In the genomic region with DNA sequence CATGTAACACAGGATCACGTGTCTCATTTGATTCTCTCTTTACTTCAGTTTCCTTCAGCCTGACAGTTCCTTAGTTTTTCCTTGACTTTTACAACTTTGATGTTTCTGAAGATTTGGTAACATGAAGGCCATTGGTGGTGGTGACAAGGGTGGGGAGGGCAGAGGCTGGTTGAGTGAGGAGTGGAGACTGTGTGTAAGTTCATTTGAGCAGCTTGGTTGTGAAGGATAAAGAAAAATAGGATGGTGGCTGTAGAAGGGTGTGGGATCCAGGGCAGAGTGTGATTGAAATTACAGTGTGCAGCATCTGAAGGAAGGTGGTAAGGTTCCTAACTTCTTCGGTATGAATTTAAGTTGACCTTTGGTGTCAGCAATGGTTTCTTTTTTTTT, we compare ENCODE assay signal across 25 cellular contexts. TPM values are rescaled to one million over a fixed set of nuclear protein-coding genes. Genes with fewer than 3 reads are reported as not detected.
A peak's percentile ranks its signal among the peaks of the same experiment; 100 is the strongest.
DNase-seq lines count a peak whose midpoint lies in the region; ATAC-seq, FAIRE-seq and TF ChIP-seq lines count a peak whose summit lies in the region.
"Had no signal": no experiment of that assay in that cellular context is flagged by ENCODE, and none has a peak within 500 bp of the region (broad histone marks: within the 10 kb centered on the region; RNA-seq: fewer than 3 reads in every experiment).

No MANE protein-coding gene starts in this region.

- peaks cover 14% of the 10 kb centered on the region for H3K4me1 Mint-ChIP-seq in activated CD4-positive, alpha-beta memory T cell treated with anti-CD3 and anti-CD28 coated beads for 36 hours (ENCODE audit: low read depth)
- H3K4me1 Mint-ChIP-seq in activated CD4-positive, alpha-beta memory T cell treated with anti-CD3 and anti-CD28 coated beads, Interleukin-2, amount 10 ng/mL, durations not matched to agents 7 days and 5 days: peaks cover 21% of the 10 kb centered on the region
- H3K4me1 Mint-ChIP-seq in activated naive CD8-positive, alpha-beta T cell treated with anti-CD3 and anti-CD28 coated beads, Interleukin-2, amount 10 ng/mL, durations not matched to agents 7 days and 5 days: peaks cover 8% of the 10 kb centered on the region
- peaks cover 7 to 21% (median 15%) of the 10 kb centered on the region in 4 donors for H3K4me1 Mint-ChIP-seq in naive thymus-derived CD8-positive, alpha-beta T cell
- peaks cover 9% of the 10 kb centered on the region for H3K4me1 Mint-ChIP-seq in activated T-helper 17 cell treated with anti-CD3 and anti-CD28 coated beads, Interleukin-2, amount 50 U/mL, for 72 hours

- no peak overlapping the region for H3K4me3 Mint-ChIP-seq in activated CD4-positive, alpha-beta memory T cell treated with anti-CD3 and anti-CD28 coated beads for 36 hours
- H3K4me3 Mint-ChIP-seq in activated CD4-positive, alpha-beta memory T cell treated with anti-CD3 and anti-CD28 coated beads, Interleukin-2, amount 10 ng/mL, durations not matched to agents 7 days and 5 days: no peak overlapping the region
- H3K4me3 Mint-ChIP-seq in activated naive CD8-positive, alpha-beta T cell treated with anti-CD3 and anti-CD28 coated beads, Interleukin-2, amount 10 ng/mL, durations not matched to agents 7 days and 5 days: no peak overlapping the region
- peak overlapping the region in 1 of 10 donors; percentile 5 for H3K4me3 Mint-ChIP-seq in naive thymus-derived CD8-positive, alpha-beta T cell
- H3K4me3 Mint-ChIP-seq in activated T-helper 17 cell treated with anti-CD3 and anti-CD28 coated beads, Interleukin-2, amount 50 U/mL, for 72 hours: no peak overlapping the region
- H3K4me3 Mint-ChIP-seq: activated B cell treated with CpG ODN at 0.5 μM for 24 hours had no signal

- CTCF ChIA-PET in activated CD4-positive, alpha-beta memory T cell treated with anti-CD3 and anti-CD28 coated beads for 36 hours (lab: Charles Lee): interaction anchor here (1.7 kb wide), 1 partner anchor 116 kb away, joined by 6 read pairs; no protein-coding TSS in a partner anchor
- CTCF ChIA-PET in activated CD4-positive, alpha-beta memory T cell treated with anti-CD3 and anti-CD28 coated beads, Interleukin-2, amount 10 ng/mL, durations not matched to agents 7 days and 5 days (lab: Charles Lee): interaction anchor here (0.7 to 1.6 kb wide), 2 partner anchors 16 to 521 kb away, joined by 4 to 8 read pairs; no protein-coding TSS in a partner anchor

- no peak for FAIRE-seq in GM12891 (lab: Jason Lieb, UNC)
- FAIRE-seq: frontal cortex had no signal

- H3K27ac Mint-ChIP-seq in activated CD4-positive, alpha-beta memory T cell treated with anti-CD3 and anti-CD28 coated beads for 36 hours: peak overlapping the region; percentile 34
- H3K27ac Mint-ChIP-seq in activated CD4-positive, alpha-beta memory T cell treated with anti-CD3 and anti-CD28 coated beads, Interleukin-2, amount 10 ng/mL, durations not matched to agents 7 days and 5 days: no peak overlapping the region
- H3K27ac Mint-ChIP-seq in activated naive CD8-positive, alpha-beta T cell treated with anti-CD3 and anti-CD28 coated beads, Interleukin-2, amount 10 ng/mL, durations not matched to agents 7 days and 5 days: peak overlapping the region; percentile 46
- peak overlapping the region in 6 of 10 donors; percentile 55 to 82 (median 65) for H3K27ac Mint-ChIP-seq in naive thymus-derived CD8-positive, alpha-beta T cell
- no peak overlapping the region for H3K27ac Mint-ChIP-seq in activated T-helper 17 cell treated with anti-CD3 and anti-CD28 coated beads, Interleukin-2, amount 50 U/mL, for 72 hours
- H3K27ac Mint-ChIP-seq: activated B cell treated with CpG ODN at 0.5 μM for 24 hours had no signal

- no peak for DNase-seq in activated CD4-positive, alpha-beta memory T cell treated with anti-CD3 and anti-CD28 coated beads for 36 hours
- no peak for DNase-seq in activated CD4-positive, alpha-beta memory T cell treated with anti-CD3 and anti-CD28 coated beads, Interleukin-2, amount 10 ng/mL, durations not matched to agents 7 days and 5 days
- no peak for DNase-seq in GM12891 (ENCODE audit: insufficient read length, low spot score)
- no peak for DNase-seq in activated naive CD8-positive, alpha-beta T cell treated with anti-CD3 and anti-CD28 coated beads, Interleukin-2, amount 10 ng/mL, durations not matched to agents 7 days and 5 days
- DNase-seq in naive thymus-derived CD8-positive, alpha-beta T cell: no peak
- DNase-seq in stimulated activated CD4-positive, alpha-beta T cell treated with anti-CD3 and anti-CD28 coated beads, Interleukin-4, amount 100 ng/mL, for 1 hour: no peak
- DNase-seq: ACHN; activated B cell treated with CpG ODN at 0.5 μM for 24 hours; amniotic stem cell; colonic mucosa; esophagus squamous epithelium; Karpas-422; left lung; NCI-H2171 treated with DMSO at 0.1 percent for 48 hours; NCI-H526 treated with DMSO at 0.1 percent for 48 hours; ovary; RPMI8226; stimulated activated CD4-positive, alpha-beta T cell treated with anti-CD3 and anti-CD28 coated beads, Interleukin-4, amount 100 ng/mL, for 24 hours; stimulated activated naive CD4-positive, alpha-beta T cell; T1000; testis; uterus had no signal

- intact Hi-C loops in activated CD4-positive, alpha-beta memory T cell treated with anti-CD3 and anti-CD28 coated beads for 36 hours (cut with micrococcal nuclease): no loop called here

- no peaks in the 10 kb centered on the region for H3K9me3 Mint-ChIP-seq in activated CD4-positive, alpha-beta memory T cell treated with anti-CD3 and anti-CD28 coated beads for 36 hours
- no peaks in the 10 kb centered on the region for H3K9me3 Mint-ChIP-seq in activated CD4-positive, alpha-beta memory T cell treated with anti-CD3 and anti-CD28 coated beads, Interleukin-2, amount 10 ng/mL, durations not matched to agents 7 days and 5 days
- no peaks in the 10 kb centered on the region for H3K9me3 Mint-ChIP-seq in activated naive CD8-positive, alpha-beta T cell treated with anti-CD3 and anti-CD28 coated beads, Interleukin-2, amount 10 ng/mL, durations not matched to agents 7 days and 5 days
- H3K9me3 Mint-ChIP-seq in naive thymus-derived CD8-positive, alpha-beta T cell: no peaks in the 10 kb centered on the region
- no peaks in the 10 kb centered on the region for H3K9me3 Mint-ChIP-seq in activated T-helper 17 cell treated with anti-CD3 and anti-CD28 coated beads, Interleukin-2, amount 50 U/mL, for 72 hours
- H3K9me3 Mint-ChIP-seq: activated B cell treated with CpG ODN at 0.5 μM for 24 hours had no signal

- no peak for ATAC-seq in activated naive CD8-positive, alpha-beta T cell treated with anti-CD3 and anti-CD28 coated beads, Interleukin-2, amount 10 ng/mL, durations not matched to agents 7 days and 5 days (ENCODE audit: low read depth)
- ATAC-seq in naive thymus-derived CD8-positive, alpha-beta T cell: peak in 1 of 2 donors; percentile 34
- ATAC-seq in activated T-helper 17 cell treated with anti-CD3 and anti-CD28 coated beads, Interleukin-2, amount 50 U/mL, for 72 hours (replicated peaks): no peak
- ATAC-seq in HG03354 (IDR thresholded peaks at IDR 0.05; ENCODE audit: poor library complexity, severe bottlenecking, unreplicated experiment): no peak
- ATAC-seq: left lung had no signal

- peak; percentile 71; the same call in 1 of the 2 replicates for TF ChIP-seq POLR2A in GM12891 (IDR thresholded peaks at IDR 0.05; ENCODE audit: low read depth, low read length)

- H3K36me3 Mint-ChIP-seq in activated CD4-positive, alpha-beta memory T cell treated with anti-CD3 and anti-CD28 coated beads for 36 hours: peaks cover 31% of the 10 kb centered on the region
- H3K36me3 Mint-ChIP-seq in activated CD4-positive, alpha-beta memory T cell treated with anti-CD3 and anti-CD28 coated beads, Interleukin-2, amount 10 ng/mL, durations not matched to agents 7 days and 5 days (ENCODE audit: low read depth): peaks cover 74% of the 10 kb centered on the region
- H3K36me3 Mint-ChIP-seq in activated naive CD8-positive, alpha-beta T cell treated with anti-CD3 and anti-CD28 coated beads, Interleukin-2, amount 10 ng/mL, durations not matched to agents 7 days and 5 days: peaks cover 14% of the 10 kb centered on the region
- H3K36me3 Mint-ChIP-seq in naive thymus-derived CD8-positive, alpha-beta T cell: peaks cover 0 to 73% (median 9%) of the 10 kb centered on the region in 3 donors
- H3K36me3 Mint-ChIP-seq in activated T-helper 17 cell treated with anti-CD3 and anti-CD28 coated beads, Interleukin-2, amount 50 U/mL, for 72 hours (ENCODE audit: low read depth): peaks cover 87% of the 10 kb centered on the region

- POLR2A ChIA-PET in activated CD4-positive, alpha-beta memory T cell treated with anti-CD3 and anti-CD28 coated beads for 36 hours (lab: Charles Lee): no interaction called here
- POLR2A ChIA-PET in activated CD4-positive, alpha-beta memory T cell treated with anti-CD3 and anti-CD28 coated beads, Interleukin-2, amount 10 ng/mL, durations not matched to agents 7 days and 5 days (lab: Charles Lee): no interaction called here
- POLR2A ChIA-PET in activated naive CD8-positive, alpha-beta T cell treated with anti-CD3 and anti-CD28 coated beads, Interleukin-2, amount 10 ng/mL, durations not matched to agents 7 days and 5 days (lab: Charles Lee): no interaction called here
- POLR2A ChIA-PET in naive thymus-derived CD8-positive, alpha-beta T cell (lab: Charles Lee): no interaction called here

- H3K27me3 Mint-ChIP-seq in activated CD4-positive, alpha-beta memory T cell treated with anti-CD3 and anti-CD28 coated beads for 36 hours: no peaks in the 10 kb centered on the region
- H3K27me3 Mint-ChIP-seq in activated CD4-positive, alpha-beta memory T cell treated with anti-CD3 and anti-CD28 coated beads, Interleukin-2, amount 10 ng/mL, durations not matched to agents 7 days and 5 days: no peaks in the 10 kb centered on the region
- H3K27me3 Mint-ChIP-seq in activated naive CD8-positive, alpha-beta T cell treated with anti-CD3 and anti-CD28 coated beads, Interleukin-2, amount 10 ng/mL, durations not matched to agents 7 days and 5 days: no peaks in the 10 kb centered on the region
- no peaks in the 10 kb centered on the region for H3K27me3 Mint-ChIP-seq in naive thymus-derived CD8-positive, alpha-beta T cell
- no peaks in the 10 kb centered on the region for H3K27me3 Mint-ChIP-seq in activated T-helper 17 cell treated with anti-CD3 and anti-CD28 coated beads, Interleukin-2, amount 50 U/mL, for 72 hours
- H3K27me3 Mint-ChIP-seq: activated B cell treated with CpG ODN at 0.5 μM for 24 hours had no signal

TF ChIP-seq in GM12891, 5 proteins besides CTCF, POLR2A, EP300 and RAD21 (continues in another document):
- TF ChIP-seq POU2F2 (IDR thresholded peaks at IDR 0.05; ENCODE audit: low read depth, low read length): 0 out of 2 replicates have a peak, but pooled peaks have one; percentile 16

RNA-seq across cellular contexts. Expression of gene SUB1, which starts 20.4 kb away (rescaled TPM):
- total RNA-seq in activated CD4-positive, alpha-beta memory T cell treated with anti-CD3 and anti-CD28 coated beads for 36 hours: 100 to 1,000 TPM; 528 to 531 TPM
- 100 to 1,000 TPM; 603 to 618 TPM for total RNA-seq in activated CD4-positive, alpha-beta memory T cell treated with anti-CD3 and anti-CD28 coated beads, Interleukin-2, amount 10 ng/mL, durations not matched to agents 7 days and 5 days
- polyA plus RNA-seq in GM12891 (2012; ENCODE audit: low read depth, missing spikeins): 407 TPM
- total RNA-seq in activated naive CD8-positive, alpha-beta T cell treated with anti-CD3 and anti-CD28 coated beads, Interleukin-2, amount 10 ng/mL, durations not matched to agents 7 days and 5 days: 100 to 1,000 TPM; 290 to 294 TPM
- total RNA-seq in naive thymus-derived CD8-positive, alpha-beta T cell: 100 to 1,000 TPM; 194 to 218 TPM
- polyA plus RNA-seq in naive thymus-derived CD8-positive, alpha-beta T cell: 100 to 1,000 TPM; 391 to 592 (median 485) TPM
- total RNA-seq in activated T-helper 17 cell treated with anti-CD3 and anti-CD28 coated beads, Interleukin-2, amount 50 U/mL, for 72 hours: 100 to 1,000 TPM; 263 to 402 TPM

Comparison
In these comparisons a context has a peak if more than half of its experiments do, and no peak if none do; other contexts are left out.
1. H3K27ac Mint-ChIP-seq: peak in activated CD4-positive, alpha-beta memory T cell treated with anti-CD3 and anti-CD28 coated beads for 36 hours (single experiment), activated naive CD8-positive, alpha-beta T cell treated with anti-CD3 and anti-CD28 coated beads, Interleukin-2, amount 10 ng/mL, durations not matched to agents 7 days and 5 days (single experiment) and naive thymus-derived CD8-positive, alpha-beta T cell (6 of 10); none in activated CD4-positive, alpha-beta memory T cell treated with anti-CD3 and anti-CD28 coated beads, Interleukin-2, amount 10 ng/mL, durations not matched to agents 7 days and 5 days (single experiment) and activated T-helper 17 cell treated with anti-CD3 and anti-CD28 coated beads, Interleukin-2, amount 50 U/mL, for 72 hours (single experiment).